ENCODE assay signal across 8 cellular contexts in the genomic region with DNA sequence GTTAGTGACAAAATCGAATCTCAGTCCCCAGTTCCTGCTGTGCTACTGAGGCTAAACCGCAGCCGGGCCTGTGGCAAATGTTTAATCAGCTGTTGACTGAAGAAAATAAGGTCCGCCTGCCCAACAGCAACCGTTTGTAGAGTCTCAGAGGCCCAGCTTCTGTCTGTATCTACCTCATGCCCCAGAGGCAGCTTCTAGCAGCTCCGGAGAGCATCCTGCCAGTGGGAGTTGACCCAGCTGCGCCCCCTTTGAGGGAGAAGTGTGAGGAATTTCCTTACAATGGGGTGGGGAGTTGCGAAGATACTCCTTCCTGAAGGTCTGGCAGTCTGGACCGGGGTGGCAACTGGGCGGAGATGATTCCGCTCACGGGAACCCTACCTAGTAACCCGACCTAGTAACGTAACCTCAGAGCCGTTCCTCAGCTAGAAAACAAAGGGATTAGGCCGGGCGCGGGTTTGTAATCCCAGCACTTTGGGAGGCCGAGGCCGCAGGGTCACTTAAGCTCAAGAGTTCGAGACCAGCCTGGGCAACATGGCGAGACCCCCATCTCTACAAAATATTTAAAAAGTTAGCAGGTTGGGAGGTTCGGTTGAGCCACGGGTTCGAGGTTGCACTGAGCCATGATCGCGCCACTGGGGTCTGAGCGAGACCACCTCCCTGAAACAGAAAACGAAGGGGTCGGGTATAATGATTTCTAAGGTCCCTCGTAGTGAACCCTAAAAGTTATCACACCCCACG. TPM values are rescaled to one million over a fixed set of nuclear protein-coding genes. Genes with fewer than 3 reads are reported as not detected.
DNase-seq lines count a peak whose midpoint lies in the region; ATAC-seq and TF ChIP-seq lines count a peak whose summit lies in the region.

No MANE protein-coding gene starts in this region.

- H3K4me1 ChIP-seq in colonic mucosa, result peaks cover 23% of the 10 kb centered on the region

- peak overlapping the region; percentile 81 to 95 for H3K9ac ChIP-seq in colonic mucosa (ENCODE audit: low read depth in 2 of 2, low read length in 2 of 2)

- peak; percentile 13 for ATAC-seq in GM19438 (IDR thresholded peaks at IDR 0.05; ENCODE audit: low read depth, unreplicated experiment)
- no peak for ATAC-seq in stimulated activated effector memory CD8-positive, alpha-beta T cell treated with anti-CD3 and anti-CD28 coated beads, Interleukin-12 subunit alpha, Interleukin-12 subunit beta, amount 100 ng/mL, for 72 hours
- ATAC-seq in GM19351 (IDR thresholded peaks at IDR 0.05; ENCODE audit: unreplicated experiment), result no peak

- H3K36me3 ChIP-seq in colonic mucosa, result no peaks in the 10 kb centered on the region

- peak overlapping the region; percentile 96 for H3K4me3 ChIP-seq in colonic mucosa

- peak overlapping the region; percentile 67 for H3K27ac Mint-ChIP-seq in stimulated activated effector memory CD8-positive, alpha-beta T cell treated with anti-CD3 and anti-CD28 coated beads, Interleukin-12 subunit alpha, Interleukin-12 subunit beta, amount 100 ng/mL, for 72 hours

- peaks cover 48% of the 10 kb centered on the region for H3K4me1 Mint-ChIP-seq in stimulated activated effector memory CD8-positive, alpha-beta T cell treated with anti-CD3 and anti-CD28 coated beads, Interleukin-12 subunit alpha, Interleukin-12 subunit beta, amount 100 ng/mL, for 72 hours

- DNase-seq in CD1c-positive myeloid dendritic cell (ENCODE audit: extremely low spot score) (peak; percentile 56), NCI-H146 (lab: John Stamatoyannopoulos, UW) (peak; percentile 87), T-helper 2 cell (peak in 3 of 5 experiments; percentile 27 to 79 (median 68)), colonic mucosa (peak; percentile 85), left kidney (ENCODE audit: low read depth, low spot score) (peak; percentile 92)
- DNase-seq in stimulated activated effector memory CD8-positive, alpha-beta T cell treated with anti-CD3 and anti-CD28 coated beads, Interleukin-12 subunit alpha, Interleukin-12 subunit beta, amount 100 ng/mL, for 72 hours (ENCODE audit: low spot score in 2 of 2), result peak in 1 of 2 donors; percentile 68

- H3K9me3 Mint-ChIP-seq in stimulated activated effector memory CD8-positive, alpha-beta T cell treated with anti-CD3 and anti-CD28 coated beads, Interleukin-12 subunit alpha, Interleukin-12 subunit beta, amount 100 ng/mL, for 72 hours, result no peaks in the 10 kb centered on the region

- no peak for TF ChIP-seq CTCF in colonic mucosa (IDR thresholded peaks at IDR 0.05)

- intact Hi-C loops in colonic mucosa (cut with DNase I), result no loop called here

- no peaks in the 10 kb centered on the region for H3K27me3 ChIP-seq in colonic mucosa

- H3K4me3 Mint-ChIP-seq in stimulated activated effector memory CD8-positive, alpha-beta T cell treated with anti-CD3 and anti-CD28 coated beads, Interleukin-12 subunit alpha, Interleukin-12 subunit beta, amount 100 ng/mL, for 72 hours, result peak overlapping the region; percentile 85

- H3K36me3 Mint-ChIP-seq in stimulated activated effector memory CD8-positive, alpha-beta T cell treated with anti-CD3 and anti-CD28 coated beads, Interleukin-12 subunit alpha, Interleukin-12 subunit beta, amount 100 ng/mL, for 72 hours, result peaks cover 14% of the 10 kb centered on the region

- no peaks in the 10 kb centered on the region for H3K9me3 ChIP-seq in colonic mucosa

- H3K27ac ChIP-seq in colonic mucosa, result peak overlapping the region; percentile 97

RNA-seq across cellular contexts. Expression of a gene that starts 0.8 kb away (rescaled TPM):
- 10 to 100 TPM; 11.0 to 11.3 TPM for total RNA-seq in colonic mucosa

RNA-seq across cellular contexts. Expression of a gene that starts 9.7 kb away (rescaled TPM):
- total RNA-seq in colonic mucosa, result 100 to 1,000 TPM; 189 to 304 TPM

RNA-seq across cellular contexts. Expression of a gene that starts 36.9 kb away (rescaled TPM):
- 100 to 1,000 TPM in 1 of 2 donors, 10 to 100 TPM in 1; 86.7 to 122 TPM for total RNA-seq in colonic mucosa

RNA-seq across cellular contexts. Expression of a gene that starts 54.9 kb away (rescaled TPM):
- 10 to 100 TPM; 17.6 to 29.6 TPM for total RNA-seq in colonic mucosa

RNA-seq across cellular contexts. Expression of a gene that starts 55.1 kb away (rescaled TPM):
- 10 to 100 TPM; 11.4 to 15.1 TPM for total RNA-seq in colonic mucosa
